ENCODE assay signal across 1 cellular context in the genomic region with DNA sequence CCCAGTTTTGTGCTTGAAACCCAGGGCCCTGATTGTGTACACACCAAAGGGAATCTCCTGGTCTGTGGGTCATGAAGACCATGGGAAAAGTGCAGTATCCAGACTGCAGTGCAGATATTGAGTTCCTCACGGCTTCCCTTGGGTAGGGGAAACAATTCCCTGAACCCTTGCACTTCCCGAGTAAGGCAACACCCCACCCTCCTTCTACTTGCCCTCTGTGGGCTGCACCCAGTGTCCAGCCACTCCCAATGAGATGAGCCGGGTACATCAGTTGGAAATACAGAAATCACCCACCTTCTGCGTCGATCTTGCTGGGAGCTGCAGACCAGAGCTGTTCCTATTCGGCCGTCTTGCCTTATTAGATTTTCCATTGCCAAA.
TF ChIP-seq lines count a peak whose summit lies in the region.

No MANE protein-coding gene starts in this region.

TF ChIP-seq in GM23338, 12 proteins besides CTCF, POLR2A, EP300 and RAD21 (continued from another document):
- TF ChIP-seq ZNF462 (CRISPR knock-in tag; IDR thresholded peaks at IDR 0.05) = no peak
